18 cellular contexts compared by ENCODE assay signal in genomic region chr9:87089963-87090362, GRCh38.
DNase-seq lines count a peak whose midpoint lies in the region; ATAC-seq, FAIRE-seq and TF ChIP-seq lines count a peak whose summit lies in the region.
"Had no signal": no experiment of that assay in that cellular context is flagged by ENCODE, and none has a peak within 500 bp of the region (broad histone marks: within the 10 kb centered on the region; RNA-seq: fewer than 3 reads in every experiment).

No MANE protein-coding gene starts in this region.

- H3K27me3 ChIP-seq in heart left ventricle (no peaks in the 10 kb centered on the region), gastrocnemius medialis (no peaks in the 10 kb centered on the region), pancreas (no peaks in the 10 kb centered on the region)
- H3K27me3 ChIP-seq: BLaER1 treated with 17β-estradiol and CSF1 and Interleukin-3, amounts not matched to agents 10 nM and 100 nM had no signal

- H3K9me3 Mint-ChIP-seq in chondrocyte (ENCODE audit: low read depth), result peaks cover 7% of the 10 kb centered on the region

- ATAC-seq in heart left ventricle, result peak in 3 of 4 donors; percentile 9 to 62 (median 43)
- peak; percentile 56 for ATAC-seq in left ventricle myocardium superior
- ATAC-seq in gastrocnemius medialis, result peak; percentile 46 to 47
- ATAC-seq in pancreas, result no peak
- ATAC-seq: CD8-positive, alpha-beta T cell; GM12878 had no signal

- H3K4me1 ChIP-seq in heart left ventricle, result peaks cover 0 to 24% (median 12%) of the 10 kb centered on the region in 12 donors
- peaks cover 12 to 13% of the 10 kb centered on the region in 2 donors for H3K4me1 ChIP-seq in gastrocnemius medialis
- H3K4me1 ChIP-seq in pancreas, result no peaks in the 10 kb centered on the region
- H3K4me1 ChIP-seq: BLaER1 treated with 17β-estradiol and CSF1 and Interleukin-3, amounts not matched to agents 10 nM and 100 nM; HAP-1 had no signal

- no peak overlapping the region for H3K27ac Mint-ChIP-seq in chondrocyte (ENCODE audit: unreplicated experiment)
- H3K27ac Mint-ChIP-seq: B cell; CD8-positive, alpha-beta T cell had no signal

- peaks cover 2% of the 10 kb centered on the region for H3K36me3 Mint-ChIP-seq in chondrocyte (ENCODE audit: low read depth)
- H3K36me3 Mint-ChIP-seq: CD8-positive, alpha-beta T cell had no signal

- H3K27ac ChIP-seq in heart left ventricle (peak overlapping the region in 7 of 12 donors; percentile 0 to 83 (median 53)), gastrocnemius medialis (peak overlapping the region in 2 of 4 donors; percentile 2 to 15), pancreas (no peak overlapping the region)
- H3K27ac ChIP-seq: BLaER1 treated with 17β-estradiol and CSF1 and Interleukin-3, amounts not matched to agents 10 nM and 100 nM had no signal

- in situ Hi-C loops in gastrocnemius medialis (cut with MboI; ENCODE audit: low sequenced_read_pairs in 4 of 4), result no loop called here

- intact Hi-C loops in heart left ventricle (cut with DNase I) (loop anchor here in 3 of 10 donors (5.0 to 10.0 kb wide), 3 partner anchors 65 to 145 kb away; partner anchors contain the start of gene GAS1 (in 3 of the 3)), left ventricle myocardium superior (cut with micrococcal nuclease) (no loop called here), gastrocnemius medialis (cut with DNase I; ENCODE audit: low total_unique reads) (no loop called here), pancreas (cut with DNase I) (loop anchor here in 1 of 3 donors (10.0 kb wide), 1 partner anchor 65 kb away; no protein-coding TSS in a partner anchor)

- no peak for TF ChIP-seq POLR2A in heart left ventricle (IDR thresholded peaks at IDR 0.05)
- TF ChIP-seq POLR2A in gastrocnemius medialis (IDR thresholded peaks at IDR 0.05), result no peak

- peaks cover 0 to 10% (median 0%) of the 10 kb centered on the region in 12 donors for H3K9me3 ChIP-seq in heart left ventricle
- no peaks in the 10 kb centered on the region for H3K9me3 ChIP-seq in gastrocnemius medialis
- no peaks in the 10 kb centered on the region for H3K9me3 ChIP-seq in pancreas
- H3K9me3 ChIP-seq: HAP-1 had no signal

- H3K4me3 Mint-ChIP-seq in chondrocyte (ENCODE audit: unreplicated experiment), result no peak overlapping the region
- H3K4me3 Mint-ChIP-seq: B cell; CD8-positive, alpha-beta T cell had no signal

- peaks cover 23% of the 10 kb centered on the region for H3K4me1 Mint-ChIP-seq in chondrocyte (ENCODE audit: low read depth)
- H3K4me1 Mint-ChIP-seq: B cell had no signal

- no peaks in the 10 kb centered on the region for H3K27me3 Mint-ChIP-seq in chondrocyte (ENCODE audit: low read depth)
- H3K27me3 Mint-ChIP-seq: B cell had no signal

- FAIRE-seq in pancreas (lab: Jason Lieb, UNC), result no peak
- FAIRE-seq: GM12878 had no signal

- H3K4me3 ChIP-seq in heart left ventricle (no peak overlapping the region), gastrocnemius medialis (no peak overlapping the region), pancreas (no peak overlapping the region)
- H3K4me3 ChIP-seq: BLaER1 treated with 17β-estradiol and CSF1 and Interleukin-3, amounts not matched to agents 10 nM and 100 nM; GM12878; HAP-1 had no signal

- no peaks in the 10 kb centered on the region for H3K36me3 ChIP-seq in heart left ventricle
- no peaks in the 10 kb centered on the region for H3K36me3 ChIP-seq in gastrocnemius medialis
- H3K36me3 ChIP-seq in pancreas, result no peaks in the 10 kb centered on the region
- H3K36me3 ChIP-seq: BLaER1 treated with 17β-estradiol and CSF1 and Interleukin-3, amounts not matched to agents 10 nM and 100 nM; HAP-1 had no signal

- DNase-seq in chondrocyte (ENCODE audit: low spot score), result no peak
- DNase-seq in heart left ventricle, result no peak
- DNase-seq in left ventricle myocardium superior, result no peak
- DNase-seq in gastrocnemius medialis, result no peak
- DNase-seq in pancreas, result no peak
- no peak for DNase-seq in stimulated activated naive CD4-positive, alpha-beta T cell treated with Interleukin-2 at 50 U/mL for 16 hours (lab: John Stamatoyannopoulos, UW)
- no peak for DNase-seq in occipital lobe (lab: John Stamatoyannopoulos, UW)
- no peak for DNase-seq in NCI-H187 (lab: John Stamatoyannopoulos, UW)
- DNase-seq: CD8-positive, alpha-beta T cell; DMS 273 treated with DMSO at 0.1 percent for 48 hours; DMS53; DND-41; EL; GOT3 had no signal

- TF ChIP-seq CTCF in chondrocyte (IDR thresholded peaks at IDR 0.05), result peak; percentile 39
- no peak for TF ChIP-seq CTCF in heart left ventricle (IDR thresholded peaks at IDR 0.05)
- TF ChIP-seq CTCF in gastrocnemius medialis (IDR thresholded peaks at IDR 0.05 in 4 of 5, conservative IDR thresholded peaks at IDR 0.05 in 1 of 5), result no peak
- TF ChIP-seq CTCF in pancreas (IDR thresholded peaks at IDR 0.05), result no peak

Comparison
In these comparisons a context has a peak if more than half of its experiments do, and no peak if none do; other contexts are left out.
1. ATAC-seq: peak in heart left ventricle (3 of 4), left ventricle myocardium superior (single experiment) and gastrocnemius medialis (2 of 2); none in pancreas (0 of 4).
2. H3K27ac ChIP-seq: peak in heart left ventricle (7 of 12); none in pancreas (0 of 4).